In the genomic region with DNA sequence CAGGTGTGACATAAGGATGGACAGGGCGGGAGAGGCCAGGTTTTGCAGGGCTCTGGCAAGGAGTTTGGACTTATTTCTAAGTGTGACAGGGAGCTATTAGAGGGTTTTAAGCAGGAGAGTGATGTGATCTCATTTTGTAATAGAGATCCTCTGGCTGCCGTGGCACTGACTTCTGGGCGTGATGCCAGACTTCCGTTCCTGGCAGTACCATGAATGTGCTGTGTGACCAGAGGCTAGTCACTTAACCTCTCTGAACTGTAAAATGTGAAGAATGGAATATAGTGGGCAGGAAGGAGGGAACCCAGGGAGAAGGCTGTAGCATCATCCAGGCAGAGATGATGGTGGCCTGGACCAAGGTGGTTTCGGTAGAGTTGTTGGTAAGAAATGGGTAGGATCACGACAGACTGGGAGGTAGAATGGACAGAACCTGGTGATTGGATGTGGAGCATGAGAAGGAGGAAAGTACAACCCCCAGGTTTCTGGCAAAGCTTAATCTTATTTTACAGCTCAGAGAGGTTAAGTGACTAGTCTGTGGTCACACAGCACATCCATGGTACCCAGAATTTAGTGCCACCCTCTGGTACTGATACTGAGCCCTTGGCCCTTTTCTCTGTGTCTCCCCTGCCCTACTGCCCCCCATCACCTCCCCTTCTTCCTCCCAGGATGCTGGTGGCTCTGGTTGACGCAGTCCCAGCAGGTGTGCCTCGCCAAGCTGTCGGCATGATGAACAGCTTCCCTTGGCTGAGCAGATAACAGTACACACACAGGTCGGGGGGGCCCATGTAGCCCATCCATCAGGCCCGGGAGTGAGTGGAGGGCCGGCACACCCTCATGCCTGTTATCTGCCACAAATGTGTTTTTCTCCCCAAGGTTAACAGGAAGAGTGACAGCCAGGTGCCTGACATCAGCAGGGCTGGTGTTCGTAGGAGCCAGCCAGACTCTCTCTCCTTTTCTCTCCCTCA, we compare ENCODE assay signal across 1 cellular context.
TF ChIP-seq lines count a peak whose summit lies in the region.

No MANE protein-coding gene starts in this region.

TF ChIP-seq in H1, 55 proteins besides CTCF, POLR2A, EP300 and RAD21:
- TF ChIP-seq ASH2L (IDR thresholded peaks at IDR 0.05; ENCODE audit: low read length) = no peak
- TF ChIP-seq SP1 (IDR thresholded peaks at IDR 0.05; ENCODE audit: low read depth, low read length) = no peak
- no peak for TF ChIP-seq TBP (IDR thresholded peaks at IDR 0.05; ENCODE audit: low read depth, low read length)
- no peak for TF ChIP-seq RFX5 (IDR thresholded peaks at IDR 0.05; ENCODE audit: borderline replicate concordance, low read depth, low read length)
- TF ChIP-seq KDM1A (IDR thresholded peaks at IDR 0.05; ENCODE audit: borderline replicate concordance, low read length) = peak; percentile 94
- 0 out of 4 replicates have a peak, but pooled peaks of 1 of the 2 experiments have one; percentile 35 for TF ChIP-seq HDAC2 (IDR thresholded peaks at IDR 0.05; ENCODE audit: borderline replicate concordance in 1 of 2, low read depth in 2 of 2, low read length in 2 of 2)
